Comparison of ENCODE assay signal across 18 cellular contexts in the genomic region with DNA sequence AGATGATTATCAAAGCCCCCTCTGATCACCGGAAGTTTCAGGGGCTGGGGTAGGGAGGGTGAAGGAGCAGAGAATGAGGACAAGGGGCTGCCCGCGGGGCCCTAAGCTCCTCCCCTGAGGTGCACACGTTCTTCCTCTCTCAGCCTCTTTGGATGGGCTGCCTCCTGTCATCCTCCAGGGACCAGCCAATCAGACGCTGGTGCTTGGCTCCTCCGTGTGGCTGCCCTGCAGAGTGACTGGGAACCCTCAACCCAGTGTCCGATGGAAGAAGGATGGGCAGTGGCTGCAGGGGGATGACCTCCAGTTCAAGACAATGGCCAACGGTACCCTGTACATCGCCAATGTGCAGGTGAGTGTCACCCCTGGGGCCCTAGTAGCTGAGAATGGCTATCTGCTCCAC. TPM values are rescaled to one million over a fixed set of nuclear protein-coding genes. Genes with fewer than 3 reads are reported as not detected.
"Had no signal": no experiment of that assay in that cellular context is flagged by ENCODE, and none has a peak within 500 bp of the region (broad histone marks: within the 10 kb centered on the region; RNA-seq: fewer than 3 reads in every experiment).

No MANE protein-coding gene starts in this region.

- H3K36me3 ChIP-seq: gastroesophageal sphincter, thoracic aorta had no signal

- DNase-seq: activated naive CD4-positive, alpha-beta T cell treated with anti-CD3 and anti-CD28 coated beads, Interleukin-2, amount 10 ng/mL, durations not matched to agents 7 days and 5 days; erythroblast; kidney; mesenchymal stem cell; natural killer cell; stimulated activated CD4-positive, alpha-beta T cell treated with anti-CD3 and anti-CD28 coated beads, Interleukin-1b, Interleukin-23, amount 100 ng/mL, for 48 hours; T-cell; T-helper 9 cell had no signal

- H3K4me3 ChIP-seq: gastroesophageal sphincter, thoracic aorta had no signal

- FAIRE-seq: astrocyte, bronchial epithelial cell, kidney had no signal

- H3K9me3 ChIP-seq: gastroesophageal sphincter, thoracic aorta had no signal

- ATAC-seq: activated CD4-positive, CD25-positive, alpha-beta regulatory T cell treated with anti-CD3 and anti-CD28 coated beads, Interleukin-2, amount 50 U/mL, for 24 hours; gastroesophageal sphincter; natural killer cell; T-cell had no signal

- H3K27ac ChIP-seq: gastroesophageal sphincter, thoracic aorta had no signal

RNA-seq across cellular contexts. Expression of a gene that starts 24.9 kb away (rescaled TPM):
- total RNA-seq: activated CD8-positive, alpha-beta memory T cell treated with anti-CD3 and anti-CD28 coated beads for 36 hours; bronchial epithelial cell; natural killer cell had no signal

RNA-seq across cellular contexts. Expression of a gene that starts 46.3 kb away (rescaled TPM):
- total RNA-seq: activated CD8-positive, alpha-beta memory T cell treated with anti-CD3 and anti-CD28 coated beads for 36 hours; astrocyte; bronchial epithelial cell; cerebellum; kidney; liver; natural killer cell; pulmonary artery endothelial cell; T-cell; ureter had no signal
